ENCODE assay signal across 19 cellular contexts in genomic region chr13:40148103-40148502, GRCh38.
A peak's percentile ranks its signal among the peaks of the same experiment; 100 is the strongest.
DNase-seq lines count a peak whose midpoint lies in the region; ATAC-seq and TF ChIP-seq lines count a peak whose summit lies in the region.
"Had no signal": no experiment of that assay in that cellular context is flagged by ENCODE, and none has a peak within 500 bp of the region (broad histone marks: within the 10 kb centered on the region; RNA-seq: fewer than 3 reads in every experiment).

No MANE protein-coding gene starts in this region.

- no peaks in the 10 kb centered on the region for H3K27me3 ChIP-seq in A673 (replicated peaks; ENCODE audit: insufficient read depth, low read depth, low read length, poor library complexity)

- BruUV-seq in A673 (replicated peaks; lab: Mats Ljungman, UMichigan), result no TSS peak

- no peaks in the 10 kb centered on the region for H3K36me3 Mint-ChIP-seq in activated CD4-positive, alpha-beta memory T cell treated with anti-CD3 and anti-CD28 coated beads for 36 hours
- H3K36me3 Mint-ChIP-seq in activated CD4-positive, alpha-beta memory T cell treated with anti-CD3 and anti-CD28 coated beads, Interleukin-2, amount 10 ng/mL, durations not matched to agents 7 days and 5 days (ENCODE audit: low read depth), result no peaks in the 10 kb centered on the region
- H3K36me3 Mint-ChIP-seq in stimulated activated memory B cell treated with anti-CD40 and anti-IgM and Interleukin-4, amounts not matched to agents 10 μg/mL and 1 μg/mL and 100 μg/mL, for 72 hours, result no peaks in the 10 kb centered on the region

- H3K9me3 ChIP-seq in A673 (ENCODE audit: low read depth, low read length, poor library complexity, severe bottlenecking), result no peaks in the 10 kb centered on the region
- H3K9me3 ChIP-seq: HAP-1, neutrophil had no signal

- CTCF ChIA-PET in activated CD4-positive, alpha-beta memory T cell treated with anti-CD3 and anti-CD28 coated beads for 36 hours (lab: Charles Lee), result interaction anchor here (1.0 to 1.3 kb wide), 2 partner anchors 46 to 87 kb away, joined by 3 read pairs; no protein-coding TSS in a partner anchor
- CTCF ChIA-PET in activated CD4-positive, alpha-beta memory T cell treated with anti-CD3 and anti-CD28 coated beads, Interleukin-2, amount 10 ng/mL, durations not matched to agents 7 days and 5 days (lab: Charles Lee), result interaction anchor here (3.4 kb wide), 1 partner anchor 79 kb away, joined by 9 read pairs; no protein-coding TSS in a partner anchor
- CTCF ChIA-PET in A673 (lab: Charles Lee), result no interaction called here

- POLR2A ChIA-PET in activated CD4-positive, alpha-beta memory T cell treated with anti-CD3 and anti-CD28 coated beads for 36 hours (lab: Charles Lee), result interaction anchor here (1.1 kb wide), 1 partner anchor 39 kb away, joined by 4 read pairs; no protein-coding TSS in a partner anchor
- POLR2A ChIA-PET in activated CD4-positive, alpha-beta memory T cell treated with anti-CD3 and anti-CD28 coated beads, Interleukin-2, amount 10 ng/mL, durations not matched to agents 7 days and 5 days (lab: Charles Lee), result no interaction called here
- POLR2A ChIA-PET in A673 (lab: Charles Lee; ENCODE audit: low non-redundant PET), result no interaction called here

- H3K4me3 ChIP-seq in choroid plexus epithelial cell (ENCODE audit: low read depth, low read length), result no peak overlapping the region
- H3K4me3 ChIP-seq in A673 (ENCODE audit: low read depth, low read length, poor library complexity, severe bottlenecking), result no peak overlapping the region
- H3K4me3 ChIP-seq: HAP-1 had no signal

- peaks cover 64% of the 10 kb centered on the region for H3K4me1 Mint-ChIP-seq in activated CD4-positive, alpha-beta memory T cell treated with anti-CD3 and anti-CD28 coated beads for 36 hours (ENCODE audit: low read depth)
- H3K4me1 Mint-ChIP-seq in activated CD4-positive, alpha-beta memory T cell treated with anti-CD3 and anti-CD28 coated beads, Interleukin-2, amount 10 ng/mL, durations not matched to agents 7 days and 5 days, result peaks cover 31% of the 10 kb centered on the region
- peaks cover 38% of the 10 kb centered on the region for H3K4me1 Mint-ChIP-seq in stimulated activated memory B cell treated with anti-CD40 and anti-IgM and Interleukin-4, amounts not matched to agents 10 μg/mL and 1 μg/mL and 100 μg/mL, for 72 hours

- peak; percentile 56 for DNase-seq in activated CD4-positive, alpha-beta memory T cell treated with anti-CD3 and anti-CD28 coated beads for 36 hours
- DNase-seq in activated CD4-positive, alpha-beta memory T cell treated with anti-CD3 and anti-CD28 coated beads, Interleukin-2, amount 10 ng/mL, durations not matched to agents 7 days and 5 days, result no peak
- DNase-seq in activated T-cell treated with anti-CD3 and anti-CD28 coated beads for 24 hours (ENCODE audit: low read depth) (peak; percentile 32), choroid plexus epithelial cell (ENCODE audit: low read depth) (peak; percentile 48), KBM-7 (no peak), A673 (ENCODE audit: low spot score) (no peak), NOMO-1 treated with DMSO at 0.1 percent for 48 hours (lab: John Stamatoyannopoulos, UW; ENCODE audit: unreplicated experiment) (no peak)
- DNase-seq: aorta, cortex of kidney, EL, erythroblast, mesendoderm, NCI-H82, RPMI8226 had no signal

- no peaks in the 10 kb centered on the region for H3K27me3 Mint-ChIP-seq in activated CD4-positive, alpha-beta memory T cell treated with anti-CD3 and anti-CD28 coated beads for 36 hours
- H3K27me3 Mint-ChIP-seq in activated CD4-positive, alpha-beta memory T cell treated with anti-CD3 and anti-CD28 coated beads, Interleukin-2, amount 10 ng/mL, durations not matched to agents 7 days and 5 days, result peaks cover 2% of the 10 kb centered on the region
- no peaks in the 10 kb centered on the region for H3K27me3 Mint-ChIP-seq in stimulated activated memory B cell treated with anti-CD40 and anti-IgM and Interleukin-4, amounts not matched to agents 10 μg/mL and 1 μg/mL and 100 μg/mL, for 72 hours
- H3K27me3 Mint-ChIP-seq: CD8-positive, alpha-beta memory T cell had no signal

- H3K4me3 Mint-ChIP-seq in activated CD4-positive, alpha-beta memory T cell treated with anti-CD3 and anti-CD28 coated beads for 36 hours, result no peak overlapping the region
- H3K4me3 Mint-ChIP-seq in activated CD4-positive, alpha-beta memory T cell treated with anti-CD3 and anti-CD28 coated beads, Interleukin-2, amount 10 ng/mL, durations not matched to agents 7 days and 5 days, result no peak overlapping the region
- no peak overlapping the region for H3K4me3 Mint-ChIP-seq in stimulated activated memory B cell treated with anti-CD40 and anti-IgM and Interleukin-4, amounts not matched to agents 10 μg/mL and 1 μg/mL and 100 μg/mL, for 72 hours
- H3K4me3 Mint-ChIP-seq: CD8-positive, alpha-beta memory T cell had no signal

- TF ChIP-seq CTCF in choroid plexus epithelial cell (conservative IDR thresholded peaks at IDR 0.05; ENCODE audit: low read depth, low read length), result no peak
- no peak for TF ChIP-seq CTCF in A673 (conservative IDR thresholded peaks at IDR 0.05; ENCODE audit: low read depth, low read length)

- in situ Hi-C loops in KBM-7 (cut with MboI; ENCODE audit: low pct_unique_long_range_greater_than_20kb, low sequenced_read_pairs), result no loop called here

- ATAC-seq in stimulated activated memory B cell treated with anti-CD40 and anti-IgM and Interleukin-4, amounts not matched to agents 10 μg/mL and 1 μg/mL and 100 μg/mL, for 72 hours, result peak; percentile 79
- ATAC-seq: HepG2 had no signal

- no peaks in the 10 kb centered on the region for H3K4me1 ChIP-seq in A673 (ENCODE audit: insufficient read depth, low read length, poor library complexity, severe bottlenecking)

- no peaks in the 10 kb centered on the region for H3K9me3 Mint-ChIP-seq in activated CD4-positive, alpha-beta memory T cell treated with anti-CD3 and anti-CD28 coated beads for 36 hours
- H3K9me3 Mint-ChIP-seq in activated CD4-positive, alpha-beta memory T cell treated with anti-CD3 and anti-CD28 coated beads, Interleukin-2, amount 10 ng/mL, durations not matched to agents 7 days and 5 days, result no peaks in the 10 kb centered on the region
- no peaks in the 10 kb centered on the region for H3K9me3 Mint-ChIP-seq in stimulated activated memory B cell treated with anti-CD40 and anti-IgM and Interleukin-4, amounts not matched to agents 10 μg/mL and 1 μg/mL and 100 μg/mL, for 72 hours
- H3K9me3 Mint-ChIP-seq: CD8-positive, alpha-beta memory T cell had no signal

- peak overlapping the region; percentile 68 for H3K27ac Mint-ChIP-seq in activated CD4-positive, alpha-beta memory T cell treated with anti-CD3 and anti-CD28 coated beads for 36 hours
- no peak overlapping the region for H3K27ac Mint-ChIP-seq in activated CD4-positive, alpha-beta memory T cell treated with anti-CD3 and anti-CD28 coated beads, Interleukin-2, amount 10 ng/mL, durations not matched to agents 7 days and 5 days
- peak overlapping the region; percentile 83 for H3K27ac Mint-ChIP-seq in stimulated activated memory B cell treated with anti-CD40 and anti-IgM and Interleukin-4, amounts not matched to agents 10 μg/mL and 1 μg/mL and 100 μg/mL, for 72 hours

- H3K36me3 ChIP-seq in A673 (ENCODE audit: insufficient read depth, low read length, poor library complexity, severe bottlenecking), result no peaks in the 10 kb centered on the region
- H3K36me3 ChIP-seq: HAP-1, neutrophil had no signal

- H3K27ac ChIP-seq in A673 (ENCODE audit: low read depth, low read length, poor library complexity, severe bottlenecking), result no peak overlapping the region
- H3K27ac ChIP-seq: neutrophil had no signal

- intact Hi-C loops in activated CD4-positive, alpha-beta memory T cell treated with anti-CD3 and anti-CD28 coated beads for 36 hours (cut with micrococcal nuclease), result loop anchor here (2.0 to 5.0 kb wide), 5 partner anchors 23 to 369 kb away; no protein-coding TSS in a partner anchor
- intact Hi-C loops in A673 (cut with micrococcal nuclease; ENCODE audit: unreplicated experiment), result no loop called here

Comparison
In these comparisons a context has a peak if more than half of its experiments do, and no peak if none do; other contexts are left out.
1. DNase-seq: peak in activated CD4-positive, alpha-beta memory T cell treated with anti-CD3 and anti-CD28 coated beads for 36 hours (single experiment), activated T-cell treated with anti-CD3 and anti-CD28 coated beads for 24 hours (single experiment) and choroid plexus epithelial cell (single experiment); none in activated CD4-positive, alpha-beta memory T cell treated with anti-CD3 and anti-CD28 coated beads, Interleukin-2, amount 10 ng/mL, durations not matched to agents 7 days and 5 days (single experiment), KBM-7 (single experiment), A673 (single experiment) and NOMO-1 treated with DMSO at 0.1 percent for 48 hours (single experiment).